Comparison of ENCODE assay signal across 18 cellular contexts in genomic region chr3:172184106-172184822, GRCh38.
"Had no signal": no experiment of that assay in that cellular context is flagged by ENCODE, and none has a peak within 500 bp of the region (broad histone marks: within the 10 kb centered on the region; RNA-seq: fewer than 3 reads in every experiment).

No MANE protein-coding gene starts in this region.

- H3K27me3 ChIP-seq: breast epithelium, esophagus muscularis mucosa, gastroesophageal sphincter, heart left ventricle, sigmoid colon, spleen, tibial nerve, uterus had no signal

- H3K36me3 ChIP-seq: breast epithelium, esophagus muscularis mucosa, gastroesophageal sphincter, heart left ventricle, left ventricle myocardium inferior, sigmoid colon, spleen, tibial nerve, uterus had no signal

- H3K4me3 Mint-ChIP-seq: activated CD4-positive, alpha-beta T cell treated with anti-CD3 and anti-CD28 coated beads, Interleukin-2, amount 10 ng/mL, durations not matched to agents 7 days and 5 days; activated T-helper 1 cell treated with anti-CD3 and anti-CD28 coated beads, Interleukin-12 subunit alpha, Interleukin-12 subunit beta, Interleukin-2, Interleukin-4 antibody, amounts not matched to agents 30 ng/mL and 10 ng/mL and 1 ng/mL, durations not matched to agents 14 hours and 24 hours and 36 hours; stimulated activated naive B cell treated with anti-CD40 and anti-IgM and Interleukin-4, amounts not matched to agents 10 μg/mL and 1 μg/mL and 100 μg/mL, for 72 hours had no signal

- ATAC-seq: gastroesophageal sphincter, heart left ventricle had no signal

- DNase-seq: activated CD4-positive, alpha-beta T cell treated with anti-CD3 and anti-CD28 coated beads, Interleukin-2, amount 10 ng/mL, durations not matched to agents 7 days and 5 days; cerebellar nuclear complex; effector CD8-positive, alpha-beta T cell; heart left ventricle; kidney glomerular epithelial cell; left ventricle myocardium inferior; sigmoid colon; spleen; stimulated activated CD4-positive, alpha-beta T cell treated with anti-CD3 and anti-CD28 coated beads, Interleukin-4, amount 100 ng/mL, for 4 hours; stimulated activated naive B cell treated with anti-CD40 and anti-IgM and Interleukin-4, amounts not matched to agents 10 μg/mL and 1 μg/mL and 100 μg/mL, for 72 hours; T1000; uterus had no signal

- H3K4me3 ChIP-seq: breast epithelium, esophagus muscularis mucosa, gastroesophageal sphincter, heart left ventricle, left ventricle myocardium inferior, sigmoid colon, spleen, tibial nerve, uterus had no signal

- H3K27ac ChIP-seq: breast epithelium, esophagus muscularis mucosa, gastroesophageal sphincter, left ventricle myocardium inferior, parathyroid adenoma, sigmoid colon, spleen, uterus had no signal

- H3K27me3 Mint-ChIP-seq: activated CD4-positive, alpha-beta T cell treated with anti-CD3 and anti-CD28 coated beads, Interleukin-2, amount 10 ng/mL, durations not matched to agents 7 days and 5 days; stimulated activated naive B cell treated with anti-CD40 and anti-IgM and Interleukin-4, amounts not matched to agents 10 μg/mL and 1 μg/mL and 100 μg/mL, for 72 hours had no signal

- H3K9me3 ChIP-seq: breast epithelium, esophagus muscularis mucosa, gastroesophageal sphincter, heart left ventricle, left ventricle myocardium inferior, sigmoid colon, spleen, tibial nerve, uterus had no signal

- H3K27ac Mint-ChIP-seq: activated CD4-positive, alpha-beta T cell treated with anti-CD3 and anti-CD28 coated beads, Interleukin-2, amount 10 ng/mL, durations not matched to agents 7 days and 5 days; activated T-helper 1 cell treated with anti-CD3 and anti-CD28 coated beads, Interleukin-12 subunit alpha, Interleukin-12 subunit beta, Interleukin-2, Interleukin-4 antibody, amounts not matched to agents 30 ng/mL and 10 ng/mL and 1 ng/mL, durations not matched to agents 14 hours and 24 hours and 36 hours; stimulated activated naive B cell treated with anti-CD40 and anti-IgM and Interleukin-4, amounts not matched to agents 10 μg/mL and 1 μg/mL and 100 μg/mL, for 72 hours had no signal

- H3K9me3 Mint-ChIP-seq: activated CD4-positive, alpha-beta T cell treated with anti-CD3 and anti-CD28 coated beads, Interleukin-2, amount 10 ng/mL, durations not matched to agents 7 days and 5 days; activated T-helper 1 cell treated with anti-CD3 and anti-CD28 coated beads, Interleukin-12 subunit alpha, Interleukin-12 subunit beta, Interleukin-2, Interleukin-4 antibody, amounts not matched to agents 30 ng/mL and 10 ng/mL and 1 ng/mL, durations not matched to agents 14 hours and 24 hours and 36 hours; stimulated activated naive B cell treated with anti-CD40 and anti-IgM and Interleukin-4, amounts not matched to agents 10 μg/mL and 1 μg/mL and 100 μg/mL, for 72 hours had no signal
